In genomic region chr10:107813396-107813795, GRCh38 we compare ENCODE assay signal across 27 cellular contexts.
"Had no signal": no experiment of that assay in that cellular context is flagged by ENCODE, and none has a peak within 500 bp of the region (broad histone marks: within the 10 kb centered on the region; RNA-seq: fewer than 3 reads in every experiment).

No MANE protein-coding gene starts in this region.

- H3K9me3 Mint-ChIP-seq: dendritic cell treated with granulocyte-macrophage colony-stimulating factor and Interleukin-4, amounts not matched to agents 40 ng/mL and 50 ng/mL, for 4 days; endodermal cell; natural killer cell; stimulated activated naive B cell treated with anti-CD40 and anti-IgM and Interleukin-4, amounts not matched to agents 10 μg/mL and 1 μg/mL and 100 μg/mL, for 72 hours had no signal

- H3K4me3 ChIP-seq: colonic mucosa, gastrocnemius medialis, lower lobe of right lung, pancreas, sigmoid colon, spleen, suprapubic skin, transverse colon, upper lobe of right lung, uterus had no signal

- H3K4me1 Mint-ChIP-seq: central memory CD8-positive, alpha-beta T cell; natural killer cell; stimulated activated naive B cell treated with anti-CD40 and anti-IgM and Interleukin-4, amounts not matched to agents 10 μg/mL and 1 μg/mL and 100 μg/mL, for 72 hours had no signal

- DNase-seq: colonic mucosa; effector CD8-positive, alpha-beta T cell; endodermal cell; gastrocnemius medialis; head of caudate nucleus; islet precursor cell; kidney glomerular epithelial cell; left colon; left ventricle myocardium superior; lower lobe of right lung; natural killer cell; nucleus accumbens; pancreas; right cardiac atrium; sigmoid colon; spleen; stimulated activated CD4-positive, alpha-beta T cell treated with anti-CD3 and anti-CD28 coated beads, Interleukin-4, amount 100 ng/mL, for 4 hours; stimulated activated naive B cell treated with anti-CD40 and anti-IgM and Interleukin-4, amounts not matched to agents 10 μg/mL and 1 μg/mL and 100 μg/mL, for 72 hours; transverse colon; upper lobe of right lung; uterus had no signal

- H3K36me3 Mint-ChIP-seq: natural killer cell; stimulated activated naive B cell treated with anti-CD40 and anti-IgM and Interleukin-4, amounts not matched to agents 10 μg/mL and 1 μg/mL and 100 μg/mL, for 72 hours had no signal

- H3K27me3 ChIP-seq: colonic mucosa, gastrocnemius medialis, pancreas, sigmoid colon, spleen, suprapubic skin, transverse colon, upper lobe of right lung, uterus had no signal

- H3K27ac ChIP-seq: colonic mucosa, epithelial cell of prostate, gastrocnemius medialis, lower lobe of right lung, pancreas, sigmoid colon, spleen, suprapubic skin, transverse colon, upper lobe of right lung, uterus had no signal

- H3K9me3 ChIP-seq: colonic mucosa, gastrocnemius medialis, lower lobe of right lung, pancreas, sigmoid colon, spleen, suprapubic skin, transverse colon, upper lobe of right lung, uterus had no signal

- ATAC-seq: esophagus mucosa; gastrocnemius medialis; left ventricle myocardium superior; lower lobe of right lung; natural killer cell; right cardiac atrium; stimulated activated naive B cell treated with anti-CD40 and anti-IgM and Interleukin-4, amounts not matched to agents 10 μg/mL and 1 μg/mL and 100 μg/mL, for 72 hours; upper lobe of right lung had no signal

- H3K36me3 ChIP-seq: colonic mucosa, gastrocnemius medialis, lower lobe of right lung, pancreas, sigmoid colon, spleen, suprapubic skin, transverse colon, upper lobe of right lung, uterus had no signal

- H3K4me3 Mint-ChIP-seq: central memory CD8-positive, alpha-beta T cell; dendritic cell treated with granulocyte-macrophage colony-stimulating factor and Interleukin-4, amounts not matched to agents 40 ng/mL and 50 ng/mL, for 4 days; endodermal cell; natural killer cell; stimulated activated naive B cell treated with anti-CD40 and anti-IgM and Interleukin-4, amounts not matched to agents 10 μg/mL and 1 μg/mL and 100 μg/mL, for 72 hours; stimulated activated naive CD8-positive, alpha-beta T cell treated with anti-CD3 and anti-CD28 coated beads, Interleukin-15, Interleukin-2, amounts not matched to agents 100 ng/mL and 50 ng/mL, for 24 hours had no signal

- H3K27me3 Mint-ChIP-seq: central memory CD8-positive, alpha-beta T cell; dendritic cell treated with granulocyte-macrophage colony-stimulating factor and Interleukin-4, amounts not matched to agents 40 ng/mL and 50 ng/mL, for 4 days; stimulated activated naive B cell treated with anti-CD40 and anti-IgM and Interleukin-4, amounts not matched to agents 10 μg/mL and 1 μg/mL and 100 μg/mL, for 72 hours; stimulated activated naive CD8-positive, alpha-beta T cell treated with anti-CD3 and anti-CD28 coated beads, Interleukin-15, Interleukin-2, amounts not matched to agents 100 ng/mL and 50 ng/mL, for 24 hours had no signal

- H3K27ac Mint-ChIP-seq: dendritic cell treated with granulocyte-macrophage colony-stimulating factor and Interleukin-4, amounts not matched to agents 40 ng/mL and 50 ng/mL, for 4 days; endodermal cell; natural killer cell; stimulated activated naive B cell treated with anti-CD40 and anti-IgM and Interleukin-4, amounts not matched to agents 10 μg/mL and 1 μg/mL and 100 μg/mL, for 72 hours; stimulated activated naive CD8-positive, alpha-beta T cell treated with anti-CD3 and anti-CD28 coated beads, Interleukin-15, Interleukin-2, amounts not matched to agents 100 ng/mL and 50 ng/mL, for 24 hours had no signal
